Comparison of ENCODE assay signal across 30 cellular contexts in genomic region chr1:214677945-214678344, GRCh38.
"Had no signal": no experiment of that assay in that cellular context is flagged by ENCODE, and none has a peak within 500 bp of the region (broad histone marks: within the 10 kb centered on the region; RNA-seq: fewer than 3 reads in every experiment).

No MANE protein-coding gene starts in this region.

- H3K36me3 Mint-ChIP-seq: naive B cell; natural killer cell treated with Interleukin-12 subunit alpha and Interleukin-12 subunit beta and Interleukin-15 and Interleukin-18, amount 100 ng/mL, for 72 hours; stimulated activated memory B cell treated with anti-CD40 and anti-IgM and Interleukin-4, amounts not matched to agents 10 μg/mL and 1 μg/mL and 100 μg/mL, for 72 hours had no signal

- H3K4me3 Mint-ChIP-seq: naive B cell; naive thymus-derived CD8-positive, alpha-beta T cell; natural killer cell treated with Interleukin-12 subunit alpha and Interleukin-12 subunit beta and Interleukin-15 and Interleukin-18, amount 100 ng/mL, for 72 hours; nephron progenitor cell; neural crest cell; stimulated activated memory B cell treated with anti-CD40 and anti-IgM and Interleukin-4, amounts not matched to agents 10 μg/mL and 1 μg/mL and 100 μg/mL, for 72 hours; stimulated activated naive CD8-positive, alpha-beta T cell treated with anti-CD3 and anti-CD28 coated beads, Interleukin-15, amount 100 ng/mL, for 72 hours; type B pancreatic cell had no signal

- H3K4me1 ChIP-seq: parathyroid adenoma, psoas muscle, suprapubic skin, testis, tibial artery, transverse colon, upper lobe of right lung, uterus had no signal

- H3K27ac ChIP-seq: neutrophil, ovary, parathyroid adenoma, psoas muscle, suprapubic skin, testis, tibial artery, transverse colon, upper lobe of right lung, uterus had no signal

- H3K27me3 ChIP-seq: neutrophil, ovary, suprapubic skin, testis, tibial artery, transverse colon, upper lobe of right lung, uterus had no signal

- H3K27ac Mint-ChIP-seq: naive B cell; naive thymus-derived CD8-positive, alpha-beta T cell; natural killer cell treated with Interleukin-12 subunit alpha and Interleukin-12 subunit beta and Interleukin-15 and Interleukin-18, amount 100 ng/mL, for 72 hours; nephron progenitor cell; progenitor cell of endocrine pancreas; stimulated activated memory B cell treated with anti-CD40 and anti-IgM and Interleukin-4, amounts not matched to agents 10 μg/mL and 1 μg/mL and 100 μg/mL, for 72 hours; stimulated activated naive CD8-positive, alpha-beta T cell treated with anti-CD3 and anti-CD28 coated beads, Interleukin-15, amount 100 ng/mL, for 72 hours; type B pancreatic cell had no signal

- H3K9me3 ChIP-seq: neutrophil, ovary, psoas muscle, suprapubic skin, testis, tibial artery, transverse colon, upper lobe of right lung, uterus had no signal

- H3K9ac ChIP-seq: parathyroid adenoma had no signal

- H3K4me3 ChIP-seq: ovary, psoas muscle, suprapubic skin, testis, tibial artery, transverse colon, upper lobe of right lung, uterus had no signal

- H3K27me3 Mint-ChIP-seq: stimulated activated memory B cell treated with anti-CD40 and anti-IgM and Interleukin-4, amounts not matched to agents 10 μg/mL and 1 μg/mL and 100 μg/mL, for 72 hours had no signal

- H2AFZ ChIP-seq: parathyroid adenoma had no signal

- H3K79me2 ChIP-seq: parathyroid adenoma had no signal

- H3K4me1 Mint-ChIP-seq: naive B cell; nephron progenitor cell; neural crest cell; stimulated activated memory B cell treated with anti-CD40 and anti-IgM and Interleukin-4, amounts not matched to agents 10 μg/mL and 1 μg/mL and 100 μg/mL, for 72 hours; stimulated activated naive CD8-positive, alpha-beta T cell treated with anti-CD3 and anti-CD28 coated beads, Interleukin-15, amount 100 ng/mL, for 72 hours had no signal

- H3K36me3 ChIP-seq: neutrophil, ovary, suprapubic skin, tibial artery, transverse colon, upper lobe of right lung, uterus had no signal

- ATAC-seq: naive thymus-derived CD8-positive, alpha-beta T cell; natural killer cell treated with Interleukin-12 subunit alpha and Interleukin-12 subunit beta and Interleukin-15 and Interleukin-18, amount 100 ng/mL, for 72 hours; psoas muscle; right cardiac atrium; sciatic nerve; stimulated activated memory B cell treated with anti-CD40 and anti-IgM and Interleukin-4, amounts not matched to agents 10 μg/mL and 1 μg/mL and 100 μg/mL, for 72 hours; stimulated activated naive CD8-positive, alpha-beta T cell treated with anti-CD3 and anti-CD28 coated beads, Interleukin-15, amount 100 ng/mL, for 72 hours; stimulated activated naive CD8-positive, alpha-beta T cell treated with anti-CD3 and anti-CD28 coated beads, Interleukin-15, Interleukin-2, amounts not matched to agents 100 U/mL and 50 U/mL, for 24 hours; upper lobe of right lung had no signal

- DNase-seq: naive B cell; naive thymus-derived CD8-positive, alpha-beta T cell; nephron progenitor cell; nucleus accumbens; ovary; posterior cingulate gyrus; psoas muscle; right cardiac atrium; stimulated activated CD4-positive, alpha-beta T cell treated with anti-CD3 and anti-CD28 coated beads, Interleukin-15, amount 100 ng/mL, for 24 hours; stimulated activated CD4-positive, alpha-beta T cell treated with anti-CD3 and anti-CD28 coated beads, Interleukin-2, amount 100 ng/mL, for 24 hours; stimulated activated CD4-positive, alpha-beta T cell treated with anti-CD3 and anti-CD28 coated beads, Interleukin-4, amount 100 ng/mL, for 1 hour; stimulated activated CD4-positive, alpha-beta T cell treated with anti-CD3 and anti-CD28 coated beads, Interleukin-4, amount 100 ng/mL, for 4 hours; stimulated activated CD8-positive, alpha-beta memory T cell treated with anti-CD3 and anti-CD28 coated beads, Interleukin-4, amount 100 ng/mL, for 48 hours; stimulated activated naive CD8-positive, alpha-beta T cell treated with anti-CD3 and anti-CD28 coated beads, Interleukin-15, amount 100 ng/mL, for 72 hours; stimulated activated naive CD8-positive, alpha-beta T cell treated with anti-CD3 and anti-CD28 coated beads, Interleukin-15, Interleukin-2, amounts not matched to agents 100 U/mL and 50 U/mL, for 24 hours; substantia nigra; testis; tibial artery; transverse colon; upper lobe of right lung; uterus had no signal

- H3K9me3 Mint-ChIP-seq: natural killer cell treated with Interleukin-12 subunit alpha and Interleukin-12 subunit beta and Interleukin-15 and Interleukin-18, amount 100 ng/mL, for 72 hours had no signal
